In genomic region chr2:64403426-64403825, GRCh38 we compare ENCODE assay signal across 10 cellular contexts. TPM values are rescaled to one million over a fixed set of nuclear protein-coding genes. Genes with fewer than 3 reads are reported as not detected.
DNase-seq lines count a peak whose midpoint lies in the region; ATAC-seq and TF ChIP-seq lines count a peak whose summit lies in the region.
"Had no signal": no experiment of that assay in that cellular context is flagged by ENCODE, and none has a peak within 500 bp of the region (broad histone marks: within the 10 kb centered on the region; RNA-seq: fewer than 3 reads in every experiment).

No MANE protein-coding gene starts in this region.

- no peak overlapping the region for H3K4me2 ChIP-seq in mesenchymal stem cell (ENCODE audit: low read length, poor library complexity, severe bottlenecking)

- no peak for TF ChIP-seq POLR2A in stomach (IDR thresholded peaks at IDR 0.05)

- peak overlapping the region; percentile 84 to 93 for H3K18ac ChIP-seq in mesenchymal stem cell (ENCODE audit: low read depth in 1 of 2, low read length in 2 of 2)

- ATAC-seq in HG03108 (IDR thresholded peaks at IDR 0.05; ENCODE audit: unreplicated experiment), result no peak

- H2BK120ac ChIP-seq in mesenchymal stem cell (ENCODE audit: low read depth, low read length), result peak overlapping the region; percentile 59

- H3K36me3 ChIP-seq in HUES48 (ENCODE audit: control insufficient read depth, insufficient read depth, low read length), result no peaks in the 10 kb centered on the region
- no peaks in the 10 kb centered on the region for H3K36me3 ChIP-seq in mesenchymal stem cell (ENCODE audit: control insufficient read depth in 1 of 2, insufficient read depth in 2 of 2, low read depth in 1 of 2, low read length in 2 of 2)
- H3K36me3 ChIP-seq in stomach, result no peaks in the 10 kb centered on the region

- TF ChIP-seq EP300 in stomach (IDR thresholded peaks at IDR 0.05), result no peak

- peak overlapping the region; percentile 86 for H4K91ac ChIP-seq in mesenchymal stem cell (ENCODE audit: low read length)

- WGBS in mesenchymal stem cell, result 51% methylated on average over 8 of the region's 8 CpGs
- WGBS in stomach, 5 donors, result 77 to 85% (median 81%) methylated on average over 8 of the region's 8 CpGs

- no peaks in the 10 kb centered on the region for H3K79me1 ChIP-seq in mesenchymal stem cell (replicated peaks; ENCODE audit: low read length, poor library complexity, severe bottlenecking)

- TF ChIP-seq CTCF in stomach (IDR thresholded peaks at IDR 0.05), result no peak

- no peaks in the 10 kb centered on the region for H3K27me3 ChIP-seq in HUES48 (ENCODE audit: control insufficient read depth, insufficient read depth, low read length)
- H3K27me3 ChIP-seq in mesenchymal stem cell (ENCODE audit: control insufficient read depth in 1 of 2, insufficient read depth in 1 of 2, low read length in 2 of 2), result peaks cover 0 to 11% of the 10 kb centered on the region in 2 experiments
- no peaks in the 10 kb centered on the region for H3K27me3 ChIP-seq in stomach

- peak overlapping the region; percentile 67 for H4K8ac ChIP-seq in mesenchymal stem cell (ENCODE audit: low read length)

- intact Hi-C loops in stomach (cut with DNase I; ENCODE audit: low total_unique reads), result no loop called here

- H3K4me1 ChIP-seq in HUES48 (ENCODE audit: control insufficient read depth, insufficient read depth, low read length), result peaks cover 34% of the 10 kb centered on the region
- peaks cover 7% of the 10 kb centered on the region for H3K4me1 ChIP-seq in mesenchymal stem cell (ENCODE audit: control insufficient read depth, insufficient read depth, low read depth, low read length)
- peaks cover 36 to 56% (median 54%) of the 10 kb centered on the region in 4 donors for H3K4me1 ChIP-seq in stomach

- H2AFZ ChIP-seq in mesenchymal stem cell (ENCODE audit: low read depth, low read length), result no peak overlapping the region

- DNase-seq in mesenchymal stem cell, result no peak
- no peak for DNase-seq in stomach
- DNase-seq in LoVo (ENCODE audit: low spot score), result no peak
- no peak for DNase-seq in pons (ENCODE audit: low spot score)
- no peak for DNase-seq in middle frontal gyrus (ENCODE audit: extremely low spot score, low spot score)
- DNase-seq: naive B cell, T1000 had no signal

- H3K27ac ChIP-seq in HUES48 (ENCODE audit: low read depth, low read length) (peak overlapping the region; percentile 91), cingulate gyrus (ENCODE audit: low read depth, low read length) (peak overlapping the region; percentile 78), mesenchymal stem cell (ENCODE audit: low read length, poor library complexity, severe bottlenecking) (no peak overlapping the region), stomach (peak overlapping the region; percentile 35 to 86 (median 78))

- peak overlapping the region in 1 of 2 experiments; percentile 71 for H3K4ac ChIP-seq in mesenchymal stem cell (ENCODE audit: low read depth in 1 of 2, low read length in 2 of 2)

- H3K9me3 ChIP-seq in HUES48 (ENCODE audit: control insufficient read depth, insufficient read depth, low read length) (no peaks in the 10 kb centered on the region), mesenchymal stem cell (ENCODE audit: control insufficient read depth, low read length) (no peaks in the 10 kb centered on the region), stomach (no peaks in the 10 kb centered on the region)

- H3K9ac ChIP-seq in HUES48 (ENCODE audit: low read depth, low read length) (no peak overlapping the region), mesenchymal stem cell (ENCODE audit: low read length) (peak overlapping the region; percentile 76)

- H3K14ac ChIP-seq in mesenchymal stem cell (ENCODE audit: low read length in 2 of 2), result no peak overlapping the region

- peak overlapping the region in 1 of 2 experiments; percentile 14 for H3K23ac ChIP-seq in mesenchymal stem cell (ENCODE audit: low read length in 2 of 2)

- H2AK5ac ChIP-seq in mesenchymal stem cell (ENCODE audit: low read length, severe bottlenecking), result no peak overlapping the region

- H3K4me3 ChIP-seq in HUES48 (ENCODE audit: low read depth, low read length) (no peak overlapping the region), mesenchymal stem cell (ENCODE audit: insufficient read depth in 1 of 2, low read depth in 1 of 2, low read length in 2 of 2) (peak overlapping the region in 1 of 2 experiments; percentile 5), stomach (no peak overlapping the region)

- peak overlapping the region; percentile 69 to 95 for H2BK12ac ChIP-seq in mesenchymal stem cell (ENCODE audit: low read length in 2 of 2)

- H2BK15ac ChIP-seq in mesenchymal stem cell (ENCODE audit: low read depth, poor library complexity, severe bottlenecking), result no peak overlapping the region

- H2BK5ac ChIP-seq in mesenchymal stem cell (ENCODE audit: low read depth, low read length, poor library complexity, severe bottlenecking), result no peak overlapping the region

RNA-seq across cellular contexts. Expression of gene LGALSL, which starts 50.5 kb away (rescaled TPM):
- polyA plus RNA-seq in mesenchymal stem cell (2013, experiment 1 of 2), result 8.2 TPM
- 9.2 TPM for polyA plus RNA-seq in mesenchymal stem cell (2013, experiment 2 of 2)
- total RNA-seq in stomach, result 10 to 100 TPM in 2 of 5 donors, 1 to 10 TPM in 3; 4.1 to 19.5 (median 8.8) TPM
- 10 to 100 TPM in 1 of 3 donors, 1 to 10 TPM in 2; 5.5 to 11.9 (median 7.4) TPM for polyA plus RNA-seq in stomach
